ENCODE assay signal across 20 cellular contexts in the genomic region with DNA sequence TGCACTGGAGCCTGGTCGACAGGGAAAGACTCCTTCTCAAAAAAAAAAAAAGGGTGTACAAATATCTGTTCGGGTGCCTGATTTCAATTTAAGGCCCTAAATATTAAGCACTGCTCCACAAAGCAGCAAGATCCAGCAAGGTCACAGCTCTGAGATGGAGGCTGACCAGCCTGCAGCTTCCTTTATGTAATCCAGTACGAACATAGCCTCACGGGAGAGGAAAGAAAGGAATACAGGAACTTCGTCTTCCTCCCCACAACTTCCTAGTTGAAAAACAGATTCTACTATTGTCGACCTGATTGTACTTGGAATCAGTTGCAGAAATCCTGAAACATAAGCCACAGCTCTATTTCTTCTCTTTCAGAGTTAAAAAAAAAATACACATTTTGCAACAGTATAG. TPM values are rescaled to one million over a fixed set of nuclear protein-coding genes. Genes with fewer than 3 reads are reported as not detected.
DNase-seq lines count a peak whose midpoint lies in the region; ATAC-seq and TF ChIP-seq lines count a peak whose summit lies in the region.
"Had no signal": no experiment of that assay in that cellular context is flagged by ENCODE, and none has a peak within 500 bp of the region (broad histone marks: within the 10 kb centered on the region; RNA-seq: fewer than 3 reads in every experiment).

No MANE protein-coding gene starts in this region.

- H3K4me3 ChIP-seq in spleen = no peak overlapping the region
- H3K4me3 ChIP-seq: esophagus squamous epithelium, SK-N-MC, upper lobe of left lung had no signal

- peaks cover 7 to 55% (median 38%) of the 10 kb centered on the region in 6 donors for H3K4me1 ChIP-seq in spleen

- peaks cover 55% of the 10 kb centered on the region for H3K4me1 Mint-ChIP-seq in CD14-positive monocyte
- H3K4me1 Mint-ChIP-seq in IgD-negative memory B cell = peaks cover 62 to 70% (median 62%) of the 10 kb centered on the region in 3 donors

- intact Hi-C loops in CD14-positive monocyte (cut with micrococcal nuclease) = loop anchor here in 1 of 2 donors (10.0 kb wide), 1 partner anchor 55 kb away; the partner anchor contains the start of gene TBC1D9
- intact Hi-C loops in spleen (cut with DNase I; ENCODE audit: low total_unique reads) = no loop called here

- peaks cover 0 to 8% (median 1%) of the 10 kb centered on the region in 3 donors for H3K27me3 Mint-ChIP-seq in CD14-positive monocyte (ENCODE audit: low read depth in 3 of 3)
- H3K27me3 Mint-ChIP-seq in IgD-negative memory B cell = no peaks in the 10 kb centered on the region

- TF ChIP-seq POLR2A in spleen (IDR thresholded peaks at IDR 0.05) = no peak

- H3K27ac ChIP-seq in spleen = peak overlapping the region in 6 of 8 donors; percentile 9 to 86 (median 80)
- H3K27ac ChIP-seq: RWPE1, SK-N-MC, upper lobe of left lung had no signal

- H3K36me3 Mint-ChIP-seq in CD14-positive monocyte = no peaks in the 10 kb centered on the region
- peaks cover 3% of the 10 kb centered on the region for H3K36me3 Mint-ChIP-seq in IgD-negative memory B cell
- H3K36me3 Mint-ChIP-seq: activated naive CD8-positive, alpha-beta T cell; natural killer cell treated with Interleukin-12 subunit alpha and Interleukin-12 subunit beta and Interleukin-15 and Interleukin-18, amount 100 ng/mL, for 72 hours had no signal

- H3K9me3 Mint-ChIP-seq in CD14-positive monocyte = peaks cover 0 to 3% (median 0%) of the 10 kb centered on the region in 7 donors
- H3K9me3 Mint-ChIP-seq in IgD-negative memory B cell = peaks cover 1 to 4% (median 4%) of the 10 kb centered on the region in 3 donors
- H3K9me3 Mint-ChIP-seq: activated CD8-positive, alpha-beta T cell treated with anti-CD3 and anti-CD28 coated beads for 36 hours; natural killer cell treated with Interleukin-12 subunit alpha and Interleukin-12 subunit beta and Interleukin-15 and Interleukin-18, amount 100 ng/mL, for 72 hours had no signal

- WGBS in spleen, 5 donors = 25 to 43% (median 35%) methylated on average over 6 of the region's 6 CpGs

- H3K27ac Mint-ChIP-seq in CD14-positive monocyte = peak overlapping the region; percentile 60 to 92 (median 87)
- H3K27ac Mint-ChIP-seq in IgD-negative memory B cell = peak overlapping the region; percentile 36 to 97 (median 96)
- H3K27ac Mint-ChIP-seq: activated CD8-positive, alpha-beta T cell treated with anti-CD3 and anti-CD28 coated beads for 36 hours; activated naive CD8-positive, alpha-beta T cell; effector memory CD8-positive, alpha-beta T cell; natural killer cell treated with Interleukin-12 subunit alpha and Interleukin-12 subunit beta and Interleukin-15 and Interleukin-18, amount 100 ng/mL, for 72 hours had no signal

- TF ChIP-seq CTCF in CD14-positive monocyte (IDR thresholded peaks at IDR 0.05) (no peak), spleen (IDR thresholded peaks at IDR 0.05 in 8 of 11, conservative IDR thresholded peaks at IDR 0.05 in 3 of 11) (no peak)

- ATAC-seq in GM18498 (IDR thresholded peaks at IDR 0.05; ENCODE audit: unreplicated experiment) = no peak
- ATAC-seq: activated CD8-positive, alpha-beta T cell treated with anti-CD3 and anti-CD28 coated beads for 36 hours; effector memory CD8-positive, alpha-beta T cell; natural killer cell treated with Interleukin-12 subunit alpha and Interleukin-12 subunit beta and Interleukin-15 and Interleukin-18, amount 100 ng/mL, for 72 hours had no signal

- DNase-seq in CD14-positive monocyte (ENCODE audit: low spot score) (no peak), dermis blood vessel endothelial cell (peak; percentile 3), spleen (no peak), kidney tubule cell (ENCODE audit: low spot score) (no peak), NCI-H1105 treated with DMSO at 0.1 percent for 48 hours (lab: John Stamatoyannopoulos, UW) (no peak)
- DNase-seq: activated CD8-positive, alpha-beta T cell treated with anti-CD3 and anti-CD28 coated beads for 36 hours; activated effector memory CD4-positive, alpha-beta T cell treated with Interleukin-2 at 50 U/mL for 16 hours; effector memory CD8-positive, alpha-beta T cell; esophagus squamous epithelium; foreskin melanocyte; NCI-H1436; NCI-H345; T-helper 2 cell had no signal

- H3K9me3 ChIP-seq in spleen = no peaks in the 10 kb centered on the region
- H3K9me3 ChIP-seq: esophagus squamous epithelium, upper lobe of left lung had no signal

- no peaks in the 10 kb centered on the region for H3K36me3 ChIP-seq in spleen
- H3K36me3 ChIP-seq: esophagus squamous epithelium, upper lobe of left lung had no signal

- H3K27me3 ChIP-seq in spleen (replicated peaks in 1 of 7) = no peaks in the 10 kb centered on the region
- H3K27me3 ChIP-seq: upper lobe of left lung had no signal

- H3K4me3 Mint-ChIP-seq in CD14-positive monocyte (peak overlapping the region in 1 of 2 donors; percentile 76), IgD-negative memory B cell (peak overlapping the region in 3 of 4 donors; percentile 53 to 88 (median 75))
- H3K4me3 Mint-ChIP-seq: activated CD8-positive, alpha-beta T cell treated with anti-CD3 and anti-CD28 coated beads for 36 hours; activated naive CD8-positive, alpha-beta T cell; effector memory CD8-positive, alpha-beta T cell; natural killer cell treated with Interleukin-12 subunit alpha and Interleukin-12 subunit beta and Interleukin-15 and Interleukin-18, amount 100 ng/mL, for 72 hours had no signal

RNA-seq across cellular contexts. Expression of gene TBC1D9, which starts 53.5 kb away (rescaled TPM):
- polyA plus RNA-seq in CD14-positive monocyte = 10 to 100 TPM; 13.6 to 21.0 TPM
- polyA plus RNA-seq in IgD-negative memory B cell = 59.4 TPM
- 76.6 and 83.4 TPM in 2 replicates for total RNA-seq in dermis blood vessel endothelial cell
- total RNA-seq in spleen = 10 to 100 TPM; 73.5 to 99.1 (median 81.2) TPM
- polyA plus RNA-seq in spleen = 10 to 100 TPM; 11.6 to 31.2 (median 26.4) TPM
- total RNA-seq: activated CD8-positive, alpha-beta T cell treated with anti-CD3 and anti-CD28 coated beads for 36 hours had no signal
